In genomic region chrX:24647257-24648058, GRCh38 we compare ENCODE assay signal across 7 cellular contexts.
A peak's percentile ranks its signal among the peaks of the same experiment; 100 is the strongest.
DNase-seq lines count a peak whose midpoint lies in the region; ATAC-seq and TF ChIP-seq lines count a peak whose summit lies in the region.

PCYT1B (minus strand) TSS chrX:24647347; CDS start chrX:24647105, 242 bp downstream.

- peaks cover 7% of the 10 kb centered on the region for H3K27me3 Mint-ChIP-seq in nephron progenitor cell (ENCODE audit: low read depth, poor library complexity)
- H3K27me3 Mint-ChIP-seq in stimulated activated naive B cell treated with anti-CD40 and anti-IgM and Interleukin-4, amounts not matched to agents 10 μg/mL and 1 μg/mL and 100 μg/mL, for 72 hours: peaks cover 18 to 27% of the 10 kb centered on the region in 2 donors

- no peak within 1 kb of the TSS for H3K27ac Mint-ChIP-seq in nephron progenitor cell
- no peak within 1 kb of the TSS for H3K27ac Mint-ChIP-seq in stimulated activated naive B cell treated with anti-CD40 and anti-IgM and Interleukin-4, amounts not matched to agents 10 μg/mL and 1 μg/mL and 100 μg/mL, for 72 hours

- TF ChIP-seq CTCF in nephron progenitor cell (IDR thresholded peaks at IDR 0.05): no peak

- DNase-seq in HK-2 (ENCODE audit: unreplicated experiment) (peak; percentile 14), OCI-M2 (lab: John Stamatoyannopoulos, UW; ENCODE audit: unreplicated experiment) (peak; percentile 90), fibroblast of peridontal ligament (ENCODE audit: extremely low read depth) (peak; percentile 36), nephron progenitor cell (peak; percentile 87)
- peak; percentile 20 for DNase-seq in activated effector memory CD4-positive, alpha-beta T cell treated with Interleukin-2 at 50 U/mL for 16 hours
- peak; percentile 26 for DNase-seq in stimulated activated naive B cell treated with anti-CD40 and anti-IgM and Interleukin-4, amounts not matched to agents 10 μg/mL and 1 μg/mL and 100 μg/mL, for 72 hours

- H3K36me3 Mint-ChIP-seq in nephron progenitor cell (ENCODE audit: low read depth): no peaks in the 10 kb centered on the region
- H3K36me3 Mint-ChIP-seq in stimulated activated naive B cell treated with anti-CD40 and anti-IgM and Interleukin-4, amounts not matched to agents 10 μg/mL and 1 μg/mL and 100 μg/mL, for 72 hours: no peaks in the 10 kb centered on the region

- no peaks in the 10 kb centered on the region for H3K9me3 Mint-ChIP-seq in nephron progenitor cell
- H3K9me3 Mint-ChIP-seq in stimulated activated naive B cell treated with anti-CD40 and anti-IgM and Interleukin-4, amounts not matched to agents 10 μg/mL and 1 μg/mL and 100 μg/mL, for 72 hours: no peaks in the 10 kb centered on the region

- peaks cover 23% of the 10 kb centered on the region for H3K4me1 Mint-ChIP-seq in nephron progenitor cell
- H3K4me1 Mint-ChIP-seq in stimulated activated naive B cell treated with anti-CD40 and anti-IgM and Interleukin-4, amounts not matched to agents 10 μg/mL and 1 μg/mL and 100 μg/mL, for 72 hours: peaks cover 6 to 17% of the 10 kb centered on the region in 2 donors

- peak; percentile 92 for ATAC-seq in GM19023 (IDR thresholded peaks at IDR 0.05; ENCODE audit: unreplicated experiment)
- peak; percentile 98 for ATAC-seq in stimulated activated naive B cell treated with anti-CD40 and anti-IgM and Interleukin-4, amounts not matched to agents 10 μg/mL and 1 μg/mL and 100 μg/mL, for 72 hours (replicated peaks)

- peak within 1 kb of the TSS; percentile 94 for H3K4me3 Mint-ChIP-seq in nephron progenitor cell
- peak within 1 kb of the TSS; percentile 83 to 85 for H3K4me3 Mint-ChIP-seq in stimulated activated naive B cell treated with anti-CD40 and anti-IgM and Interleukin-4, amounts not matched to agents 10 μg/mL and 1 μg/mL and 100 μg/mL, for 72 hours

Comparison
In these comparisons a context has a peak if more than half of its experiments do, and no peak if none do; other contexts are left out.
1. Peak in every context shown above with its lines: DNase-seq and ATAC-seq.
2. DNase-seq: peak in every context shown above with its lines; median percentile 90 in OCI-M2; 87 in nephron progenitor cell; 36 in fibroblast of peridontal ligament; 26 in stimulated activated naive B cell treated with anti-CD40 and anti-IgM and Interleukin-4, amounts not matched to agents 10 μg/mL and 1 μg/mL and 100 μg/mL, for 72 hours; 20 in activated effector memory CD4-positive, alpha-beta T cell treated with Interleukin-2 at 50 U/mL for 16 hours; 14 in HK-2.